Comparison of ENCODE assay signal across 24 cellular contexts in the genomic region with DNA sequence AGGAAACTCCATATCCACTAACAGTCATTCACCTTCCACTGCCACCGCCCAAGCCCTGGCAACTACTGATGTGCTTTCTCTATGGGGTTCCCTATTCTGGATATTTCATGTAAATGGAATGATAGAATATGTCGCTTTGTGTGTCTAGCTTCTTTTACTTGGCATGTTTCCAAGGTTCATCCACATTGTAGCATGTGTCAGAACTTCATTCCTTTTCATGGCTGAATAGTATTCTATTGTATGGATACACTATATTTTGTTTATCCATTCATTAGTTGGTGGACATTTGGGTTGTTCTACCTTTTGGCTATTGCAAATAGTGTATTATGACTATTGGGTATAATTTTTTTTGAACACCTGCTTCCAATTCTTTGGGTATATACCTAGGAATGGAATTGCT.
"Had no signal": no experiment of that assay in that cellular context is flagged by ENCODE, and none has a peak within 500 bp of the region (broad histone marks: within the 10 kb centered on the region; RNA-seq: fewer than 3 reads in every experiment).

No MANE protein-coding gene starts in this region.

- H3K4me3 ChIP-seq: MG63, Peyer's patch, SJCRH30 had no signal

- H3K4me1 ChIP-seq: Peyer's patch, SJCRH30 had no signal

- H3K36me3 ChIP-seq: Peyer's patch, SJCRH30 had no signal

- H3K27ac ChIP-seq: Peyer's patch, SJCRH30 had no signal

- H3K9me3 ChIP-seq: MG63, Peyer's patch, SJCRH30 had no signal

- ATAC-seq: PC-3, Right ventricle myocardium inferior, SK-N-SH treated with all-trans-retinoic acid at 6 μM for 48 hours had no signal

- DNase-seq: Karpas-422, KG1, MG63, NCI-H1092, NCI-H1105 treated with DMSO at 0.1 percent for 48 hours, NCI-H1417 treated with DMSO at 0.1 percent for 48 hours, NCI-H146, NCI-H1694 treated with DMSO at 0.1 percent for 48 hours, NCI-H1930, NCI-H2081, NCI-H2107, NCI-H2227 treated with DMSO at 0.1 percent for 48 hours, NCI-H446, NCI-H510A, NCI-H524 treated with DMSO at 0.1 percent for 48 hours, NCI-H69, NCI-H774, PC-3, Peyer's patch, SHP77 treated with DMSO at 0.1 percent for 48 hours, SJCRH30, T-helper 1 cell had no signal

- H3K27me3 ChIP-seq: MG63, Peyer's patch, SJCRH30 had no signal
